33 cellular contexts compared by ENCODE assay signal in genomic region chr14:102752239-102752847, GRCh38.
"Had no signal": no experiment of that assay in that cellular context is flagged by ENCODE, and none has a peak within 500 bp of the region (broad histone marks: within the 10 kb centered on the region; RNA-seq: fewer than 3 reads in every experiment).

No MANE protein-coding gene starts in this region.

- H3K36me3 ChIP-seq: adrenal gland, ascending aorta, breast epithelium, cardiac muscle cell, colonic mucosa, gastroesophageal sphincter had no signal

- H3K4me3 Mint-ChIP-seq: activated CD4-positive, alpha-beta memory T cell treated with anti-CD3 and anti-CD28 coated beads, Interleukin-2, amount 10 ng/mL, durations not matched to agents 7 days and 5 days; activated CD4-positive, alpha-beta T cell treated with anti-CD3 and anti-CD28 coated beads, Interleukin-2, amount 10 ng/mL, durations not matched to agents 7 days and 5 days; activated naive CD8-positive, alpha-beta T cell; activated naive CD8-positive, alpha-beta T cell treated with anti-CD3 and anti-CD28 coated beads, Interleukin-2, amount 50 U/mL, for 24 hours; activated T-cell treated with anti-CD3 and anti-CD28 coated beads, Interleukin-2, amount 50 U/mL, for 4 hours; activated T-helper 17 cell treated with anti-CD3 and anti-CD28 coated beads, Interleukin-2, amount 50 U/mL, for 72 hours; brain had no signal

- H3K36me3 Mint-ChIP-seq: activated naive CD8-positive, alpha-beta T cell; brain had no signal

- H3K9me3 ChIP-seq: adrenal gland, ascending aorta, breast epithelium, colonic mucosa, esophagus squamous epithelium, gastroesophageal sphincter, heart right ventricle had no signal

- H3K27ac ChIP-seq: adrenal gland, ascending aorta, breast epithelium, cardiac muscle cell, colonic mucosa, epithelial cell of prostate, esophagus squamous epithelium, gastroesophageal sphincter, heart right ventricle had no signal

- DNase-seq: activated CD4-positive, alpha-beta memory T cell treated with anti-CD3 and anti-CD28 coated beads, Interleukin-2, amount 10 ng/mL, durations not matched to agents 7 days and 5 days; activated CD4-positive, alpha-beta T cell treated with anti-CD3 and anti-CD28 coated beads for 1 hour; activated CD4-positive, alpha-beta T cell treated with anti-CD3 and anti-CD28 coated beads for 4 hours; activated CD4-positive, alpha-beta T cell treated with anti-CD3 and anti-CD28 coated beads, Interleukin-2, amount 10 ng/mL, durations not matched to agents 7 days and 5 days; activated CD4-positive, alpha-beta T cell treated with anti-CD3 and anti-CD28 coated beads, Interleukin-2, amount 50 U/mL, for 4 hours; activated CD4-positive, CD25-positive, alpha-beta regulatory T cell; activated CD8-positive, alpha-beta memory T cell treated with anti-CD3 and anti-CD28 coated beads, Interleukin-2, amount 50 U/mL, for 48 hours; activated effector memory CD4-positive, alpha-beta T cell treated with Interleukin-2 at 50 U/mL for 16 hours; activated gamma-delta T cell treated with Interleukin-2 at 50 U/mL for 16 hours; activated naive CD4-positive, alpha-beta T cell treated with anti-CD3 and anti-CD28 coated beads, Interleukin-2, amount 50 U/mL, for 16 hours; activated naive CD4-positive, alpha-beta T cell treated with Interleukin-2 at 50 U/mL for 16 hours; activated naive CD8-positive, alpha-beta T cell treated with anti-CD3 and anti-CD28 coated beads, Interleukin-2, amount 50 U/mL, for 24 hours; activated T-cell treated with anti-CD3 and anti-CD28 coated beads, Interleukin-2, amount 50 U/mL, for 4 hours; adrenal gland; amygdala; central memory CD4-positive, alpha-beta T cell; cerebellar nuclear complex; colonic mucosa; effector CD8-positive, alpha-beta T cell; esophagus squamous epithelium; foreskin melanocyte; heart right ventricle; T-helper 2 cell had no signal

- H3K9me3 Mint-ChIP-seq: activated CD4-positive, alpha-beta memory T cell treated with anti-CD3 and anti-CD28 coated beads, Interleukin-2, amount 10 ng/mL, durations not matched to agents 7 days and 5 days; activated CD4-positive, alpha-beta T cell treated with anti-CD3 and anti-CD28 coated beads, Interleukin-2, amount 10 ng/mL, durations not matched to agents 7 days and 5 days; activated naive CD8-positive, alpha-beta T cell treated with anti-CD3 and anti-CD28 coated beads, Interleukin-2, amount 50 U/mL, for 24 hours; activated T-cell treated with anti-CD3 and anti-CD28 coated beads, Interleukin-2, amount 50 U/mL, for 4 hours; activated T-helper 17 cell treated with anti-CD3 and anti-CD28 coated beads, Interleukin-2, amount 50 U/mL, for 72 hours; brain had no signal

- H3K27me3 ChIP-seq: adrenal gland, ascending aorta, breast epithelium, cardiac muscle cell, colonic mucosa, esophagus squamous epithelium, gastroesophageal sphincter, heart right ventricle had no signal

- ATAC-seq: activated T-cell treated with anti-CD3 and anti-CD28 coated beads, Interleukin-2, amount 50 U/mL, for 4 hours; activated T-helper 17 cell treated with anti-CD3 and anti-CD28 coated beads, Interleukin-2, amount 50 U/mL, for 72 hours; gastroesophageal sphincter; heart right ventricle had no signal

- H3K27ac Mint-ChIP-seq: activated CD4-positive, alpha-beta memory T cell treated with anti-CD3 and anti-CD28 coated beads, Interleukin-2, amount 10 ng/mL, durations not matched to agents 7 days and 5 days; activated CD4-positive, alpha-beta T cell treated with anti-CD3 and anti-CD28 coated beads, Interleukin-2, amount 10 ng/mL, durations not matched to agents 7 days and 5 days; activated naive CD8-positive, alpha-beta T cell; activated naive CD8-positive, alpha-beta T cell treated with anti-CD3 and anti-CD28 coated beads, Interleukin-2, amount 50 U/mL, for 24 hours; activated T-helper 17 cell treated with anti-CD3 and anti-CD28 coated beads, Interleukin-2, amount 50 U/mL, for 72 hours had no signal

- FAIRE-seq: endometrium, endothelial cell of umbilical vein had no signal

- H3K4me1 Mint-ChIP-seq: activated CD4-positive, alpha-beta T cell treated with anti-CD3 and anti-CD28 coated beads, Interleukin-2, amount 10 ng/mL, durations not matched to agents 7 days and 5 days had no signal

- H3K4me3 ChIP-seq: adrenal gland, ascending aorta, breast epithelium, cardiac muscle cell, colonic mucosa, esophagus squamous epithelium, gastroesophageal sphincter, heart right ventricle had no signal

- H3K4me1 ChIP-seq: adrenal gland, ascending aorta, breast epithelium, colonic mucosa, esophagus squamous epithelium, gastroesophageal sphincter, heart right ventricle had no signal
